In the genomic region with DNA sequence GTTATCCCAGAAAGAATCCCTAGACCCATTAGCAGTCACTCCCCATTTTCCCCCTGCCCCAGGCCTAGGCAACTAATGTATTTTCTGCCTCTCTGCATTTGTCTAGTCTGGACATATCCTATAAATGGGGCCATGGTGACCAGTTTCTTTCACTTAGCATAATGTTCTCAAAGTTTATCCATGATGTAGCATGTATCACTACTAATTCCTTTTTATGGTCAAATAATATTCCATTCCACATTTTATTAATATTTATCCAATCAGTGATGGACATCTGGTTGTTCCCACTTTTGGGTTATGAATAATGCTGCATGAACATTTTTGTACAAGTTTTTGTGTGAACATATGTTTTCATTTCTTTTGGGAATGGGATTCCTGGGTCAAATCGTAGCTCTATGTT, we compare ENCODE assay signal across 8 cellular contexts. TPM values are rescaled to one million over a fixed set of nuclear protein-coding genes. Genes with fewer than 3 reads are reported as not detected.
DNase-seq lines count a peak whose midpoint lies in the region; ATAC-seq and TF ChIP-seq lines count a peak whose summit lies in the region.

No MANE protein-coding gene starts in this region.

- no peak overlapping the region for H2BK5ac ChIP-seq in neuronal stem cell (ENCODE audit: low read length)

- TF ChIP-seq CTCF in breast epithelium (IDR thresholded peaks at IDR 0.05) (no peak), lower lobe of right lung (IDR thresholded peaks at IDR 0.05) (no peak), thoracic aorta (IDR thresholded peaks at IDR 0.05) (no peak)

- no CpG with 5 or more reads among the region's 1 CpG for WGBS in neuronal stem cell (ENCODE audit: extremely low coverage in 2 of 2, insufficient read length in 2 of 2, insufficient replicate concordance in 1 of 2), 2 donors

- H3K4me3 Mint-ChIP-seq in activated T-cell treated with anti-CD3 and anti-CD28 coated beads, Interleukin-2, amount 50 U/mL, for 72 hours = peak overlapping the region; percentile 84 to 94

- H3K4me1 ChIP-seq in breast epithelium = no peaks in the 10 kb centered on the region
- H3K4me1 ChIP-seq in lower lobe of right lung = peaks cover 48% of the 10 kb centered on the region
- H3K4me1 ChIP-seq in thoracic aorta (ENCODE audit: control insufficient read depth in 1 of 2, low read depth in 2 of 2) = peaks cover 32 to 39% of the 10 kb centered on the region in 2 donors
- H3K4me1 ChIP-seq in neuronal stem cell (ENCODE audit: control insufficient read depth in 2 of 2, insufficient read depth in 1 of 2, low read depth in 1 of 2, low read length in 2 of 2) = peaks cover 0 to 2% of the 10 kb centered on the region in 2 donors

- TF ChIP-seq POLR2A in breast epithelium (IDR thresholded peaks at IDR 0.05) = no peak

- H3K9me3 Mint-ChIP-seq in activated T-cell treated with anti-CD3 and anti-CD28 coated beads, Interleukin-2, amount 50 U/mL, for 72 hours = no peaks in the 10 kb centered on the region

- no peak for ATAC-seq in activated T-cell treated with anti-CD3 and anti-CD28 coated beads, Interleukin-2, amount 50 U/mL, for 72 hours (replicated peaks in 1 of 2)
- no peak for ATAC-seq in lower lobe of right lung
- ATAC-seq in thoracic aorta (ENCODE audit: insufficient number of reproducible peaks, low FRiP score, low read depth) = no peak
- ATAC-seq in GM21447 (IDR thresholded peaks at IDR 0.05; ENCODE audit: unreplicated experiment) = no peak
- no peak for ATAC-seq in GM19395 (IDR thresholded peaks at IDR 0.05; ENCODE audit: unreplicated experiment)

- H2BK120ac ChIP-seq in neuronal stem cell (ENCODE audit: low read depth, low read length) = no peak overlapping the region

- intact Hi-C loops in breast epithelium (cut with DNase I; ENCODE audit: low total_unique reads) = no loop called here
- intact Hi-C loops in lower lobe of right lung (cut with DNase I) = no loop called here

- peaks cover 20% of the 10 kb centered on the region for H3K4me1 Mint-ChIP-seq in activated T-cell treated with anti-CD3 and anti-CD28 coated beads, Interleukin-2, amount 50 U/mL, for 72 hours (ENCODE audit: low read depth)

- H2AFZ ChIP-seq in neuronal stem cell (ENCODE audit: low read length) = no peak overlapping the region

- H4K8ac ChIP-seq in neuronal stem cell (ENCODE audit: low read depth, low read length) = no peak overlapping the region

- H3K36me3 Mint-ChIP-seq in activated T-cell treated with anti-CD3 and anti-CD28 coated beads, Interleukin-2, amount 50 U/mL, for 72 hours (ENCODE audit: insufficient read depth in 2 of 2) = peaks cover 3 to 4% of the 10 kb centered on the region in 2 donors

- H2BK15ac ChIP-seq in neuronal stem cell (ENCODE audit: low read length) = no peak overlapping the region

- no peaks in the 10 kb centered on the region for H3K27me3 ChIP-seq in breast epithelium
- H3K27me3 ChIP-seq in lower lobe of right lung (ENCODE audit: low read depth) = no peaks in the 10 kb centered on the region
- no peaks in the 10 kb centered on the region for H3K27me3 ChIP-seq in thoracic aorta (replicated peaks; ENCODE audit: insufficient read depth)
- no peaks in the 10 kb centered on the region for H3K27me3 ChIP-seq in neuronal stem cell (ENCODE audit: control insufficient read depth in 3 of 3, insufficient read depth in 3 of 3, low read depth in 1 of 3, low read length in 3 of 3)

- no peak overlapping the region for H3K4ac ChIP-seq in neuronal stem cell (ENCODE audit: low read length)

- no peaks in the 10 kb centered on the region for H3K36me3 ChIP-seq in breast epithelium
- peaks cover 3% of the 10 kb centered on the region for H3K36me3 ChIP-seq in lower lobe of right lung
- H3K36me3 ChIP-seq in thoracic aorta = no peaks in the 10 kb centered on the region
- peaks cover 0 to 6% of the 10 kb centered on the region in 2 donors for H3K36me3 ChIP-seq in neuronal stem cell (replicated peaks in 1 of 2; ENCODE audit: control insufficient read depth in 2 of 2, insufficient read depth in 2 of 2, low read length in 2 of 2)

- H3K14ac ChIP-seq in neuronal stem cell (ENCODE audit: low read length) = no peak overlapping the region

- peaks cover 67% of the 10 kb centered on the region for H3K27me3 Mint-ChIP-seq in activated T-cell treated with anti-CD3 and anti-CD28 coated beads, Interleukin-2, amount 50 U/mL, for 72 hours (ENCODE audit: low read depth)

- no peak for DNase-seq in activated T-cell treated with anti-CD3 and anti-CD28 coated beads, Interleukin-2, amount 50 U/mL, for 72 hours
- no peak for DNase-seq in activated T-cell treated with anti-CD3 and anti-CD28 coated beads, Interleukin-2, amount 50 U/mL, for 1 hour
- DNase-seq in breast epithelium (ENCODE audit: low spot score in 2 of 2) = no peak
- DNase-seq in lower lobe of right lung = no peak
- no peak for DNase-seq in thoracic aorta (ENCODE audit: low spot score)
- DNase-seq in neuronal stem cell (ENCODE audit: low spot score) = no peak

- H3K9ac ChIP-seq in neuronal stem cell (ENCODE audit: low read depth, low read length, poor library complexity) = no peak overlapping the region

- H3K4me2 ChIP-seq in neuronal stem cell (ENCODE audit: insufficient read depth, low read length, poor library complexity, severe bottlenecking) = no peak overlapping the region

- H3K27ac Mint-ChIP-seq in activated T-cell treated with anti-CD3 and anti-CD28 coated beads, Interleukin-2, amount 50 U/mL, for 72 hours = no peak overlapping the region

- no peak overlapping the region for H2BK12ac ChIP-seq in neuronal stem cell (ENCODE audit: low read length)

- H3K18ac ChIP-seq in neuronal stem cell (ENCODE audit: low read length) = no peak overlapping the region

- H3K4me3 ChIP-seq in breast epithelium (peak overlapping the region; percentile 72 to 90 (median 88)), lower lobe of right lung (peak overlapping the region; percentile 76), thoracic aorta (peak overlapping the region; percentile 87), neuronal stem cell (ENCODE audit: low read length in 2 of 2) (peak overlapping the region in 1 of 2 donors; percentile 95)

- H3K27ac ChIP-seq in breast epithelium = peak overlapping the region; percentile 96 to 99
- peak overlapping the region; percentile 98 for H3K27ac ChIP-seq in lower lobe of right lung
- peak overlapping the region; percentile 10 to 98 for H3K27ac ChIP-seq in thoracic aorta
- H3K27ac ChIP-seq in neuronal stem cell (replicated peaks; ENCODE audit: low read length) = no peak overlapping the region

- peaks cover 2% of the 10 kb centered on the region for H3K79me1 ChIP-seq in neuronal stem cell (ENCODE audit: low read depth, low read length)

- no peak overlapping the region for H4K91ac ChIP-seq in neuronal stem cell (ENCODE audit: low read depth, low read length, poor library complexity)

- no peak overlapping the region for H2AK5ac ChIP-seq in neuronal stem cell (ENCODE audit: low read depth, low read length)

- H3K23ac ChIP-seq in neuronal stem cell (ENCODE audit: low read depth, low read length, poor library complexity) = no peak overlapping the region

- H3K9me3 ChIP-seq in breast epithelium = no peaks in the 10 kb centered on the region
- no peaks in the 10 kb centered on the region for H3K9me3 ChIP-seq in lower lobe of right lung
- H3K9me3 ChIP-seq in thoracic aorta = no peaks in the 10 kb centered on the region
- H3K9me3 ChIP-seq in neuronal stem cell (replicated peaks in 1 of 2; ENCODE audit: control insufficient read depth in 2 of 2, insufficient read depth in 1 of 2, low read depth in 1 of 2, low read length in 2 of 2) = peaks cover 0 to 24% of the 10 kb centered on the region in 2 donors

RNA-seq across cellular contexts. Expression of gene FCHO2, which starts 1.5 kb away (rescaled TPM):
- 1 to 10 TPM; 2.3 to 2.4 TPM for total RNA-seq in activated T-cell treated with anti-CD3 and anti-CD28 coated beads, Interleukin-2, amount 50 U/mL, for 72 hours
- 10 to 100 TPM; 30.5 to 58.8 (median 46.7) TPM for total RNA-seq in breast epithelium
- total RNA-seq in lower lobe of right lung = 89.9 TPM
- total RNA-seq in thoracic aorta = 10 to 100 TPM; 34.4 to 38.2 TPM
- polyA plus RNA-seq in neuronal stem cell (2013, experiment 1 of 2) = 5.4 TPM
- polyA plus RNA-seq in neuronal stem cell (2013, experiment 2 of 2) = 5.7 TPM

Comparison
In these comparisons a context has a peak if more than half of its experiments do, and no peak if none do; other contexts are left out.
1. RNA of gene FCHO2, which starts 1.5 kb away (total RNA-seq): 89.9 TPM in lower lobe of right lung (single experiment), 30.5 to 58.8 TPM in breast epithelium and 34.4 to 38.2 TPM in thoracic aorta; 2.3 to 2.4 TPM in activated T-cell treated with anti-CD3 and anti-CD28 coated beads, Interleukin-2, amount 50 U/mL, for 72 hours; every median in the first group is over 4 times any median in the second.